Comparison of ENCODE assay signal across 25 cellular contexts in genomic region chr5:41157272-41157671, GRCh38. TPM values are rescaled to one million over a fixed set of nuclear protein-coding genes. Genes with fewer than 3 reads are reported as not detected.
"Had no signal": no experiment of that assay in that cellular context is flagged by ENCODE, and none has a peak within 500 bp of the region (broad histone marks: within the 10 kb centered on the region; RNA-seq: fewer than 3 reads in every experiment).

No MANE protein-coding gene starts in this region.

- DNase-seq: activated CD4-positive, alpha-beta memory T cell treated with anti-CD3 and anti-CD28 coated beads, Interleukin-2, amount 10 ng/mL, durations not matched to agents 7 days and 5 days; activated CD4-positive, alpha-beta T cell treated with anti-CD3 and anti-CD28 coated beads for 48 hours; activated CD4-positive, CD25-positive, alpha-beta regulatory T cell; activated CD8-positive, alpha-beta memory T cell treated with anti-CD3 and anti-CD28 coated beads, Interleukin-2, amount 10 ng/mL, durations not matched to agents 7 days and 5 days; activated naive CD4-positive, alpha-beta T cell treated with anti-CD3 and anti-CD28 coated beads, Interleukin-2, amount 10 ng/mL, durations not matched to agents 7 days and 5 days; cerebellar nuclear complex; effector CD8-positive, alpha-beta T cell; foreskin melanocyte; left lung; midbrain; nephron progenitor cell; nucleus accumbens; spleen; stimulated activated CD4-positive, alpha-beta T cell treated with anti-CD3 and anti-CD28 coated beads, Interleukin-4, amount 100 ng/mL, for 4 hours; T1000 had no signal

- H3K27me3 ChIP-seq: ascending aorta, breast epithelium, esophagus muscularis mucosa, left lung, spleen had no signal

- ATAC-seq: activated CD8-positive, alpha-beta memory T cell treated with anti-CD3 and anti-CD28 coated beads, Interleukin-2, amount 10 ng/mL, durations not matched to agents 7 days and 5 days; stimulated activated memory B cell treated with anti-CD40 and anti-IgM and Interleukin-4, amounts not matched to agents 10 μg/mL and 1 μg/mL and 100 μg/mL, for 72 hours had no signal

- H3K4me3 ChIP-seq: ascending aorta, breast epithelium, esophagus muscularis mucosa, left lung, spleen, thoracic aorta had no signal

- H3K9me3 ChIP-seq: ascending aorta, breast epithelium, esophagus muscularis mucosa, left lung, spleen, thoracic aorta had no signal

- H3K4me1 ChIP-seq: ascending aorta, breast epithelium, esophagus muscularis mucosa, left lung, spleen had no signal

- H3K36me3 ChIP-seq: ascending aorta, breast epithelium, left lung, spleen, thoracic aorta had no signal

- H3K27ac ChIP-seq: ascending aorta, breast epithelium, esophagus muscularis mucosa, left lung, spleen, thoracic aorta had no signal

RNA-seq across cellular contexts. Expression of gene C6, which starts 56.1 kb away (rescaled TPM):
- total RNA-seq: activated CD4-positive, alpha-beta memory T cell treated with anti-CD3 and anti-CD28 coated beads, Interleukin-2, amount 10 ng/mL, durations not matched to agents 7 days and 5 days; activated CD8-positive, alpha-beta memory T cell treated with anti-CD3 and anti-CD28 coated beads, Interleukin-2, amount 10 ng/mL, durations not matched to agents 7 days and 5 days; endothelial cell of umbilical vein; lung microvascular endothelial cell; myocyte; T-helper 1 cell treated with Interleukin-12 subunit alpha and Interleukin-12 subunit beta and Interleukin-4 antibody, amounts not matched to agents 30 ng/mL and 1 ng/mL, for 36 hours had no signal
- polyA plus RNA-seq: endothelial cell of umbilical vein, keratinocyte had no signal
